Comparison of ENCODE assay signal across 18 cellular contexts in genomic region chr2:68536000-68536399, GRCh38.
"Had no signal": no experiment of that assay in that cellular context is flagged by ENCODE, and none has a peak within 500 bp of the region (broad histone marks: within the 10 kb centered on the region; RNA-seq: fewer than 3 reads in every experiment).

No MANE protein-coding gene starts in this region.

- H3K27me3 Mint-ChIP-seq: activated naive CD4-positive, alpha-beta T cell treated with anti-CD3 and anti-CD28 coated beads, Interleukin-2, amount 50 U/mL, for 24 hours had no signal

- H3K27me3 ChIP-seq: esophagus muscularis mucosa, gastroesophageal sphincter, heart left ventricle, left lung, right atrium auricular region had no signal

- H3K9me3 Mint-ChIP-seq: activated naive CD4-positive, alpha-beta T cell treated with anti-CD3 and anti-CD28 coated beads, Interleukin-2, amount 50 U/mL, for 24 hours; activated T-cell treated with anti-CD3 and anti-CD28 coated beads, Interleukin-2, amount 50 U/mL, for 72 hours had no signal

- H3K4me3 Mint-ChIP-seq: activated naive CD4-positive, alpha-beta T cell treated with anti-CD3 and anti-CD28 coated beads, Interleukin-2, amount 50 U/mL, for 24 hours; activated T-cell treated with anti-CD3 and anti-CD28 coated beads, Interleukin-2, amount 50 U/mL, for 72 hours had no signal

- DNase-seq: activated CD4-positive, alpha-beta T cell treated with anti-CD3 and anti-CD28 coated beads, Interleukin-2, amount 50 U/mL, for 4 hours; activated gamma-delta T cell; activated T-cell treated with anti-CD3 and anti-CD28 coated beads, Interleukin-2, amount 50 U/mL, for 72 hours; cerebellar nuclear complex; cortex of kidney; effector CD8-positive, alpha-beta T cell; heart left ventricle; left lung; midbrain; stimulated activated CD4-positive, alpha-beta T cell treated with anti-CD3 and anti-CD28 coated beads, Interleukin-12 subunit alpha, Interleukin-12 subunit beta, amount 100 ng/mL, for 4 hours; stimulated activated CD4-positive, alpha-beta T cell treated with anti-CD3 and anti-CD28 coated beads, Interleukin-1b, Interleukin-23, amount 100 ng/mL, for 48 hours; stimulated activated CD8-positive, alpha-beta memory T cell treated with anti-CD3 and anti-CD28 coated beads, Interleukin-4, amount 100 ng/mL, for 48 hours; stimulated activated naive CD4-positive, alpha-beta T cell had no signal

- H3K9me3 ChIP-seq: esophagus muscularis mucosa, gastroesophageal sphincter, heart left ventricle, left lung, prostate gland, right atrium auricular region had no signal

- H3K36me3 ChIP-seq: left lung, prostate gland, right atrium auricular region had no signal

- H3K27ac ChIP-seq: esophagus muscularis mucosa, gastroesophageal sphincter, heart left ventricle, left lung, prostate gland, right atrium auricular region had no signal

- H3K27ac Mint-ChIP-seq: activated naive CD4-positive, alpha-beta T cell treated with anti-CD3 and anti-CD28 coated beads, Interleukin-2, amount 50 U/mL, for 24 hours; activated T-cell treated with anti-CD3 and anti-CD28 coated beads, Interleukin-2, amount 50 U/mL, for 72 hours had no signal

- H3K4me1 ChIP-seq: esophagus muscularis mucosa, gastroesophageal sphincter, prostate gland, right atrium auricular region had no signal

- H3K4me3 ChIP-seq: esophagus muscularis mucosa, gastroesophageal sphincter, heart left ventricle, left lung, prostate gland, right atrium auricular region had no signal

- ATAC-seq: activated T-cell treated with anti-CD3 and anti-CD28 coated beads, Interleukin-2, amount 50 U/mL, for 72 hours; gastroesophageal sphincter; heart left ventricle; left lung had no signal

- H3K4me1 Mint-ChIP-seq: activated naive CD4-positive, alpha-beta T cell treated with anti-CD3 and anti-CD28 coated beads, Interleukin-2, amount 50 U/mL, for 24 hours had no signal
